In the genomic region with DNA sequence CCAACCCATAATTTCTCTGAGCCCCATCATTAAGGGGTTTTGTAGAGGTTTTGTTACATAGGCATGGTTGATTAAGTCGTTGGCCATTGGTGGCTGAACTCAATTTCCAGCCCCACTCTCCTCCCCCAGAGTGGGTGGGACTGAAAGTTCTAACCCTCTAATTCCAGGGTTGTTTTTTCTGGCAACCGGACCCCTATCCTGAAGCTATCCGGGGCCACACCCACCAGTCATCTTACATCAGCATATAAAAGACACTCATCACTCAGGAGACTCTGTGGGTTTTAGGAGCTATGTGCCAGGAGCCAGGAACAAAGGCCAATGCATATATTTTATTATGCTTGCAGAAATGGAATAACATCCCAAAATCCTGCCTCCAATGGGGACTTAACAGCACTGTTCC, we compare ENCODE assay signal across 20 cellular contexts.
"Had no signal": no experiment of that assay in that cellular context is flagged by ENCODE, and none has a peak within 500 bp of the region (broad histone marks: within the 10 kb centered on the region; RNA-seq: fewer than 3 reads in every experiment).

No MANE protein-coding gene starts in this region.

- H3K27ac ChIP-seq: foreskin keratinocyte, hepatocyte, left ventricle myocardium inferior, lower lobe of right lung, psoas muscle, right lobe of liver, skin epidermis, stomach had no signal

- H3K36me3 ChIP-seq: left ventricle myocardium inferior, lower lobe of right lung, right lobe of liver, stomach had no signal

- H3K27ac Mint-ChIP-seq: nephron had no signal

- H3K4me1 ChIP-seq: foreskin keratinocyte, lower lobe of right lung, psoas muscle, right lobe of liver, stomach had no signal

- H3K4me2 ChIP-seq: hepatocyte had no signal

- H3K4me3 Mint-ChIP-seq: nephron had no signal

- H3K79me2 ChIP-seq: hepatocyte had no signal

- H2AFZ ChIP-seq: hepatocyte had no signal

- DNase-seq: effector memory CD4-positive, alpha-beta T cell; foreskin keratinocyte; head of caudate nucleus; kidney; left cardiac atrium; left ventricle myocardium inferior; lower lobe of right lung; mesenchymal stem cell; midbrain; psoas muscle; retina; right lobe of liver; stimulated activated CD4-positive, alpha-beta T cell treated with anti-CD3 and anti-CD28 coated beads, Interleukin-2, amount 100 ng/mL, for 24 hours; stimulated activated CD4-positive, alpha-beta T cell treated with anti-CD3 and anti-CD28 coated beads, Interleukin-4, amount 100 ng/mL, for 4 hours; stimulated activated naive CD4-positive, alpha-beta T cell; stomach; trophoblast cell had no signal

- H3K9me3 ChIP-seq: left ventricle myocardium inferior, lower lobe of right lung, psoas muscle, right lobe of liver, stomach had no signal

- H3K4me3 ChIP-seq: hepatocyte, left ventricle myocardium inferior, lower lobe of right lung, psoas muscle, right lobe of liver, skin epidermis, stomach had no signal

- H3K27me3 ChIP-seq: hepatocyte, right lobe of liver, stomach had no signal
